ENCODE assay signal across 1 cellular context in genomic region chr7:27131390-27131819, GRCh38.
TF ChIP-seq lines count a peak whose summit lies in the region.

No MANE protein-coding gene starts in this region.

TF ChIP-seq in SK-N-SH, 30 proteins besides CTCF, POLR2A, EP300 and RAD21 (continued from another document):
- no peak for TF ChIP-seq MEF2A (IDR thresholded peaks at IDR 0.05; ENCODE audit: borderline replicate concordance, low read depth)
- TF ChIP-seq YY1 (IDR thresholded peaks at IDR 0.05; ENCODE audit: low read depth), result no peak
- TF ChIP-seq FOXJ3 (CRISPR knock-in tag; IDR thresholded peaks at IDR 0.05), result no peak
- no peak for TF ChIP-seq REST (IDR thresholded peaks at IDR 0.05; ENCODE audit: low read depth, low read length)
- no peak for TF ChIP-seq TAF1 (IDR thresholded peaks at IDR 0.05; ENCODE audit: borderline replicate concordance, low read depth, low read length)
- no peak for TF ChIP-seq FOXM1 (IDR thresholded peaks at IDR 0.05; ENCODE audit: low read depth)
- TF ChIP-seq MXI1 (IDR thresholded peaks at IDR 0.05; ENCODE audit: low read depth, low read length), result no peak
- TF ChIP-seq, protein P1, sequence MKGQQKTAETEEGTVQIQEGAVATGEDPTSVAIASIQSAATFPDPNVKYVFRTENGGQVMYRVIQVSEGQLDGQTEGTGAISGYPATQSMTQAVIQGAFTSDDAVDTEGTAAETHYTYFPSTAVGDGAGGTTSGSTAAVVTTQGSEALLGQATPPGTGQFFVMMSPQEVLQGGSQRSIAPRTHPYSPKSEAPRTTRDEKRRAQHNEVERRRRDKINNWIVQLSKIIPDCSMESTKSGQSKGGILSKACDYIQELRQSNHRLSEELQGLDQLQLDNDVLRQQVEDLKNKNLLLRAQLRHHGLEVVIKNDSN (IDR thresholded peaks at IDR 0.05; ENCODE audit: borderline replicate concordance, low read depth), result no peak
- TF ChIP-seq NFIC (IDR thresholded peaks at IDR 0.05; ENCODE audit: borderline replicate concordance), result no peak
- no peak for TF ChIP-seq CHD2 (IDR thresholded peaks at IDR 0.05; ENCODE audit: low read length, partially characterized antibody)
